In genomic region chr14:70707138-70708038, GRCh38 we compare ENCODE assay signal across 1 cellular context.
TF ChIP-seq lines count a peak whose summit lies in the region.

No MANE protein-coding gene starts in this region.

TF ChIP-seq in GM12878, 131 proteins besides CTCF, POLR2A, EP300 and RAD21 (continued from another document and continues in another):
- TF ChIP-seq, protein P1, sequence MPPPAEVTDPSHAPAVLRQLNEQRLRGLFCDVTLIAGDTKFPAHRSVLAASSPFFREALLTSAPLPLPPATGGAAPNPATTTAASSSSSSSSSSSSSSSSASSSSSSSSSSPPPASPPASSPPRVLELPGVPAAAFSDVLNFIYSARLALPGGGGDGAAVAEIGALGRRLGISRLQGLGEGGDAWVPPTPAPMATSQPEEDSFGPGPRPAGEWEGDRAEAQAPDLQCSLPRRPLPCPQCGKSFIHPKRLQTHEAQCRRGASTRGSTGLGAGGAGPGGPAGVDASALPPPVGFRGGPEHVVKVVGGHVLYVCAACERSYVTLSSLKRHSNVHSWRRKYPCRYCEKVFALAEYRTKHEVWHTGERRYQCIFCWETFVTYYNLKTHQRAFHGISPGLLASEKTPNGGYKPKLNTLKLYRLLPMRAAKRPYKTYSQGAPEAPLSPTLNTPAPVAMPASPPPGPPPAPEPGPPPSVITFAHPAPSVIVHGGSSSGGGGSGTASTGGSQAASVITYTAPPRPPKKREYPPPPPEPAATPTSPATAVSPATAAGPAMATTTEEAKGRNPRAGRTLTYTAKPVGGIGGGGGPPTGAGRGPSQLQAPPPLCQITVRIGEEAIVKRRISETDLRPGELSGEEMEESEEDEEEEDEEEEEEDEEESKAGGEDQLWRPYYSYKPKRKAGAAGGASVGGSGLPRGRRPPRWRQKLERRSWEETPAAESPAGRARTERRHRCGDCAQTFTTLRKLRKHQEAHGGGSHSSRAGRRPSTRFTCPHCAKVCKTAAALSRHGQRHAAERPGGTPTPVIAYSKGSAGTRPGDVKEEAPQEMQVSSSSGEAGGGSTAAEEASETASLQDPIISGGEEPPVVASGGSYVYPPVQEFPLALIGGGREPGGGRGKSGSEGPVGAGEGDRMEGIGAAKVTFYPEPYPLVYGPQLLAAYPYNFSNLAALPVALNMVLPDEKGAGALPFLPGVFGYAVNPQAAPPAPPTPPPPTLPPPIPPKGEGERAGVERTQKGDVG (CRISPR knock-in tag; IDR thresholded peaks at IDR 0.05) = no peak
- TF ChIP-seq EZH2 (IDR thresholded peaks at IDR 0.05; ENCODE audit: borderline replicate concordance, control insufficient read depth, low read depth, low read length) (no peak), STAT1 (conservative IDR thresholded peaks at IDR 0.05) (no peak), SPI1 (IDR thresholded peaks at IDR 0.05; ENCODE audit: borderline replicate concordance, insufficient read depth, low read depth, low read length) (no peak), CHD1 (IDR thresholded peaks at IDR 0.05; ENCODE audit: low read depth, low read length) (no peak), ESRRA (IDR thresholded peaks at IDR 0.05; ENCODE audit: low read length) (no peak), MTA2 (IDR thresholded peaks at IDR 0.05; ENCODE audit: low read depth) (peak; percentile 38; the same call in 1 of the 2 replicates), EGR1 (IDR thresholded peaks at IDR 0.05; ENCODE audit: borderline replicate concordance in 1 of 2, low read depth in 2 of 2, low read length in 2 of 2) (peak in 1 of 2 experiments; percentile 69; a peak in 1 of 3 replicates), NRF1 (conservative IDR thresholded peaks at IDR 0.05; ENCODE audit: low read depth, low read length) (no peak), NFXL1 (IDR thresholded peaks at IDR 0.05; ENCODE audit: borderline replicate concordance) (no peak), E4F1 (IDR thresholded peaks at IDR 0.05; ENCODE audit: borderline replicate concordance, partially characterized antibody) (no peak), HDGF (IDR thresholded peaks at IDR 0.05) (no peak), MYC (IDR thresholded peaks at IDR 0.05; ENCODE audit: insufficient read depth, insufficient read length, insufficient replicate concordance, low read length, severe bottlenecking) (no peak), PKNOX1 (IDR thresholded peaks at IDR 0.05) (no peak), MYB (IDR thresholded peaks at IDR 0.05; ENCODE audit: borderline replicate concordance, low read depth, low read length) (no peak), CUX1 (IDR thresholded peaks at IDR 0.05; ENCODE audit: insufficient replicate concordance, low read depth, low read length) (peak; percentile 93), TBL1XR1 (IDR thresholded peaks at IDR 0.05; ENCODE audit: low read depth, low read length) (peak; percentile 34; the same call in 1 of the 2 replicates), PML (IDR thresholded peaks at IDR 0.05; ENCODE audit: low read length) (no peak), BMI1 (IDR thresholded peaks at IDR 0.05; ENCODE audit: borderline replicate concordance) (no peak), CBFB (IDR thresholded peaks at IDR 0.05; ENCODE audit: low read depth) (0 out of 2 replicates have a peak, but pooled peaks have one; percentile 35), RELB (IDR thresholded peaks at IDR 0.05; ENCODE audit: low read depth) (peak; percentile 68; the same call in 1 of the 2 replicates)
- TF ChIP-seq, protein P2, sequence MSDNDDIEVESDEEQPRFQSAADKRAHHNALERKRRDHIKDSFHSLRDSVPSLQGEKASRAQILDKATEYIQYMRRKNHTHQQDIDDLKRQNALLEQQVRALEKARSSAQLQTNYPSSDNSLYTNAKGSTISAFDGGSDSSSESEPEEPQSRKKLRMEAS (IDR thresholded peaks at IDR 0.05; ENCODE audit: low read depth, low read length) = no peak
- TF ChIP-seq, protein P3, sequence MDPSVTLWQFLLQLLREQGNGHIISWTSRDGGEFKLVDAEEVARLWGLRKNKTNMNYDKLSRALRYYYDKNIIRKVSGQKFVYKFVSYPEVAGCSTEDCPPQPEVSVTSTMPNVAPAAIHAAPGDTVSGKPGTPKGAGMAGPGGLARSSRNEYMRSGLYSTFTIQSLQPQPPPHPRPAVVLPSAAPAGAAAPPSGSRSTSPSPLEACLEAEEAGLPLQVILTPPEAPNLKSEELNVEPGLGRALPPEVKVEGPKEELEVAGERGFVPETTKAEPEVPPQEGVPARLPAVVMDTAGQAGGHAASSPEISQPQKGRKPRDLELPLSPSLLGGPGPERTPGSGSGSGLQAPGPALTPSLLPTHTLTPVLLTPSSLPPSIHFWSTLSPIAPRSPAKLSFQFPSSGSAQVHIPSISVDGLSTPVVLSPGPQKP (IDR thresholded peaks at IDR 0.05; ENCODE audit: low read depth, low read length) = no peak
- TF ChIP-seq, protein P4, sequence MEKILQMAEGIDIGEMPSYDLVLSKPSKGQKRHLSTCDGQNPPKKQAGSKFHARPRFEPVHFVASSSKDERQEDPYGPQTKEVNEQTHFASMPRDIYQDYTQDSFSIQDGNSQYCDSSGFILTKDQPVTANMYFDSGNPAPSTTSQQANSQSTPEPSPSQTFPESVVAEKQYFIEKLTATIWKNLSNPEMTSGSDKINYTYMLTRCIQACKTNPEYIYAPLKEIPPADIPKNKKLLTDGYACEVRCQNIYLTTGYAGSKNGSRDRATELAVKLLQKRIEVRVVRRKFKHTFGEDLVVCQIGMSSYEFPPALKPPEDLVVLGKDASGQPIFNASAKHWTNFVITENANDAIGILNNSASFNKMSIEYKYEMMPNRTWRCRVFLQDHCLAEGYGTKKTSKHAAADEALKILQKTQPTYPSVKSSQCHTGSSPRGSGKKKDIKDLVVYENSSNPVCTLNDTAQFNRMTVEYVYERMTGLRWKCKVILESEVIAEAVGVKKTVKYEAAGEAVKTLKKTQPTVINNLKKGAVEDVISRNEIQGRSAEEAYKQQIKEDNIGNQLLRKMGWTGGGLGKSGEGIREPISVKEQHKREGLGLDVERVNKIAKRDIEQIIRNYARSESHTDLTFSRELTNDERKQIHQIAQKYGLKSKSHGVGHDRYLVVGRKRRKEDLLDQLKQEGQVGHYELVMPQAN (conservative IDR thresholded peaks at IDR 0.05) = no peak
- TF ChIP-seq, protein P5, sequence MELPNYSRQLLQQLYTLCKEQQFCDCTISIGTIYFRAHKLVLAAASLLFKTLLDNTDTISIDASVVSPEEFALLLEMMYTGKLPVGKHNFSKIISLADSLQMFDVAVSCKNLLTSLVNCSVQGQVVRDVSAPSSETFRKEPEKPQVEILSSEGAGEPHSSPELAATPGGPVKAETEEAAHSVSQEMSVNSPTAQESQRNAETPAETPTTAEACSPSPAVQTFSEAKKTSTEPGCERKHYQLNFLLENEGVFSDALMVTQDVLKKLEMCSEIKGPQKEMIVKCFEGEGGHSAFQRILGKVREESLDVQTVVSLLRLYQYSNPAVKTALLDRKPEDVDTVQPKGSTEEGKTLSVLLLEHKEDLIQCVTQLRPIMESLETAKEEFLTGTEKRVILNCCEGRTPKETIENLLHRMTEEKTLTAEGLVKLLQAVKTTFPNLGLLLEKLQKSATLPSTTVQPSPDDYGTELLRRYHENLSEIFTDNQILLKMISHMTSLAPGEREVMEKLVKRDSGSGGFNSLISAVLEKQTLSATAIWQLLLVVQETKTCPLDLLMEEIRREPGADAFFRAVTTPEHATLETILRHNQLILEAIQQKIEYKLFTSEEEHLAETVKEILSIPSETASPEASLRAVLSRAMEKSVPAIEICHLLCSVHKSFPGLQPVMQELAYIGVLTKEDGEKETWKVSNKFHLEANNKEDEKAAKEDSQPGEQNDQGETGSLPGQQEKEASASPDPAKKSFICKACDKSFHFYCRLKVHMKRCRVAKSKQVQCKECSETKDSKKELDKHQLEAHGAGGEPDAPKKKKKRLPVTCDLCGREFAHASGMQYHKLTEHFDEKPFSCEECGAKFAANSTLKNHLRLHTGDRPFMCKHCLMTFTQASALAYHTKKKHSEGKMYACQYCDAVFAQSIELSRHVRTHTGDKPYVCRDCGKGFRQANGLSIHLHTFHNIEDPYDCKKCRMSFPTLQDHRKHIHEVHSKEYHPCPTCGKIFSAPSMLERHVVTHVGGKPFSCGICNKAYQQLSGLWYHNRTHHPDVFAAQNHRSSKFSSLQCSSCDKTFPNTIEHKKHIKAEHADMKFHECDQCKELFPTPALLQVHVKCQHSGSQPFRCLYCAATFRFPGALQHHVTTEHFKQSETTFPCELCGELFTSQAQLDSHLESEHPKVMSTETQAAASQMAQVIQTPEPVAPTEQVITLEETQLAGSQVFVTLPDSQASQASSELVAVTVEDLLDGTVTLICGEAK (IDR thresholded peaks at IDR 0.05; ENCODE audit: borderline replicate concordance) = no peak
- TF ChIP-seq, protein P6, sequence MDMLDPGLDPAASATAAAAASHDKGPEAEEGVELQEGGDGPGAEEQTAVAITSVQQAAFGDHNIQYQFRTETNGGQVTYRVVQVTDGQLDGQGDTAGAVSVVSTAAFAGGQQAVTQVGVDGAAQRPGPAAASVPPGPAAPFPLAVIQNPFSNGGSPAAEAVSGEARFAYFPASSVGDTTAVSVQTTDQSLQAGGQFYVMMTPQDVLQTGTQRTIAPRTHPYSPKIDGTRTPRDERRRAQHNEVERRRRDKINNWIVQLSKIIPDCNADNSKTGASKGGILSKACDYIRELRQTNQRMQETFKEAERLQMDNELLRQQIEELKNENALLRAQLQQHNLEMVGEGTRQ (IDR thresholded peaks at IDR 0.05; ENCODE audit: borderline replicate concordance, low read depth, low read length) = no peak
- TF ChIP-seq, protein P7, sequence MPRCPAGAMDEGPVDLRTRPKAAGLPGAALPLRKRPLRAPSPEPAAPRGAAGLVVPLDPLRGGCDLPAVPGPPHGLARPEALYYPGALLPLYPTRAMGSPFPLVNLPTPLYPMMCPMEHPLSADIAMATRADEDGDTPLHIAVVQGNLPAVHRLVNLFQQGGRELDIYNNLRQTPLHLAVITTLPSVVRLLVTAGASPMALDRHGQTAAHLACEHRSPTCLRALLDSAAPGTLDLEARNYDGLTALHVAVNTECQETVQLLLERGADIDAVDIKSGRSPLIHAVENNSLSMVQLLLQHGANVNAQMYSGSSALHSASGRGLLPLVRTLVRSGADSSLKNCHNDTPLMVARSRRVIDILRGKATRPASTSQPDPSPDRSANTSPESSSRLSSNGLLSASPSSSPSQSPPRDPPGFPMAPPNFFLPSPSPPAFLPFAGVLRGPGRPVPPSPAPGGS (IDR thresholded peaks at IDR 0.05; ENCODE audit: borderline replicate concordance, insufficient read depth, low read depth, low read length, poor library complexity, severe bottlenecking) = peak; percentile 92
